Comparison of ENCODE assay signal across 8 cellular contexts in genomic region chr21:44454747-44455523, GRCh38. TPM values are rescaled to one million over a fixed set of nuclear protein-coding genes. Genes with fewer than 3 reads are reported as not detected.
DNase-seq lines count a peak whose midpoint lies in the region; ATAC-seq and TF ChIP-seq lines count a peak whose summit lies in the region.

Gene LRRC3 (plus strand): TSS chr21:44455510. CDS start chr21:44456645, 1,135 bp downstream.

- peak within 1 kb of the TSS; percentile 60 for H3K4me2 ChIP-seq in osteoblast (ENCODE audit: insufficient read depth, low read length)

- H3K4me3 ChIP-seq in CD4-positive, alpha-beta memory T cell (ENCODE audit: low read length in 2 of 2): peak within 1 kb of the TSS; percentile 11 to 55
- peak within 1 kb of the TSS; percentile 76 to 95 for H3K4me3 ChIP-seq in gastroesophageal sphincter
- peak within 1 kb of the TSS; percentile 62 for H3K4me3 ChIP-seq in osteoblast (ENCODE audit: insufficient read depth, low read length)
- H3K4me3 ChIP-seq in testis: peak within 1 kb of the TSS; percentile 69 to 72

- H3K27me3 ChIP-seq in CD4-positive, alpha-beta memory T cell (ENCODE audit: insufficient read depth, low read length): no peaks in the 10 kb centered on the region
- H3K27me3 ChIP-seq in gastroesophageal sphincter (peaks cover 7% of the 10 kb centered on the region), osteoblast (ENCODE audit: insufficient read depth, low read length) (no peaks in the 10 kb centered on the region), testis (no peaks in the 10 kb centered on the region)

- H3K4me1 ChIP-seq in CD4-positive, alpha-beta memory T cell (ENCODE audit: insufficient read depth, low read length): peaks cover 13% of the 10 kb centered on the region
- peaks cover 0 to 26% (median 6%) of the 10 kb centered on the region in 3 donors for H3K4me1 ChIP-seq in gastroesophageal sphincter
- no peaks in the 10 kb centered on the region for H3K4me1 ChIP-seq in osteoblast (ENCODE audit: insufficient read depth, low read length)
- H3K4me1 ChIP-seq in testis: peaks cover 4% of the 10 kb centered on the region

- no peaks in the 10 kb centered on the region for H3K36me3 ChIP-seq in CD4-positive, alpha-beta memory T cell (ENCODE audit: insufficient read depth, low read length)
- H3K36me3 ChIP-seq in gastroesophageal sphincter (peaks cover 0 to 28% of the 10 kb centered on the region in 2 donors), osteoblast (ENCODE audit: insufficient read depth, low read length) (no peaks in the 10 kb centered on the region), testis (ENCODE audit: low read depth, missing control alignments) (no peaks in the 10 kb centered on the region)

- H3K9me3 ChIP-seq in CD4-positive, alpha-beta memory T cell (ENCODE audit: control insufficient read depth in 1 of 2, low read length in 2 of 2): no peaks in the 10 kb centered on the region
- H3K9me3 ChIP-seq in gastroesophageal sphincter (peaks cover 0 to 20% (median 0%) of the 10 kb centered on the region in 3 donors), osteoblast (ENCODE audit: low read depth, low read length) (no peaks in the 10 kb centered on the region), testis (no peaks in the 10 kb centered on the region)

- H3K27me3 Mint-ChIP-seq in CD4-positive, alpha-beta memory T cell: peaks cover 2% of the 10 kb centered on the region in 2 donors

- intact Hi-C loops in CD4-positive, alpha-beta memory T cell (cut with micrococcal nuclease): loop anchor here (1.0 kb wide), 1 partner anchor 116 kb away; the partner anchor contains the start of gene CFAP410
- intact Hi-C loops in testis (cut with DNase I; ENCODE audit: low total_unique reads): no loop called here

- no peak within 1 kb of the TSS for H2AFZ ChIP-seq in osteoblast (ENCODE audit: low read length)

- H4K20me1 ChIP-seq in osteoblast (ENCODE audit: insufficient read depth, low read length): no peaks in the 10 kb centered on the region

- peak; percentile 41 for ATAC-seq in HG03039 (IDR thresholded peaks at IDR 0.05; ENCODE audit: unreplicated experiment)
- ATAC-seq in gastroesophageal sphincter: peak; percentile 83

- H3K4me3 Mint-ChIP-seq in CD4-positive, alpha-beta memory T cell: peak within 1 kb of the TSS; percentile 73 to 86 (median 78)

- peaks cover 0 to 18% (median 7%) of the 10 kb centered on the region in 4 donors for H3K4me1 Mint-ChIP-seq in CD4-positive, alpha-beta memory T cell

- no peak within 1 kb of the TSS for H3K27ac ChIP-seq in CD4-positive, alpha-beta memory T cell (ENCODE audit: low read depth, low read length)
- H3K27ac ChIP-seq in gastroesophageal sphincter: peak within 1 kb of the TSS in 3 of 4 donors; percentile 60 to 76 (median 68)
- no peak within 1 kb of the TSS for H3K27ac ChIP-seq in osteoblast (ENCODE audit: low read depth, low read length)
- peak within 1 kb of the TSS in 1 of 2 donors; percentile 45 for H3K27ac ChIP-seq in testis

- H3K9me3 Mint-ChIP-seq in CD4-positive, alpha-beta memory T cell: peaks cover 0 to 19% (median 1%) of the 10 kb centered on the region in 8 donors

- TF ChIP-seq CTCF in gastroesophageal sphincter (IDR thresholded peaks at IDR 0.05) (no peak), osteoblast (IDR thresholded peaks at IDR 0.05; ENCODE audit: extremely low read depth, low read depth, low read length) (no peak), testis (IDR thresholded peaks at IDR 0.05) (no peak)

- CTCF ChIA-PET in CD4-positive, alpha-beta memory T cell (lab: Charles Lee; ENCODE audit: partially characterized antibody): no interaction called here

- no peaks in the 10 kb centered on the region for H3K79me2 ChIP-seq in osteoblast (ENCODE audit: insufficient read depth, low read length)

- 8 to 15% methylated on average over 6 to 10 of the region's 45 CpGs for WGBS in gastroesophageal sphincter (ENCODE audit: low coverage in 1 of 2), 2 donors
- 3 to 6% methylated on average over 7 to 41 of the region's 45 CpGs for WGBS in testis, 2 donors

- no peaks in the 10 kb centered on the region for H3K36me3 Mint-ChIP-seq in CD4-positive, alpha-beta memory T cell

- TF ChIP-seq POLR2A in gastroesophageal sphincter (IDR thresholded peaks at IDR 0.05) (no peak), testis (IDR thresholded peaks at IDR 0.05) (no peak)

- peak within 1 kb of the TSS; percentile 4 to 88 (median 53) for H3K27ac Mint-ChIP-seq in CD4-positive, alpha-beta memory T cell

- peak; percentile 71 to 85 (median 80) for DNase-seq in CD4-positive, alpha-beta memory T cell
- DNase-seq in OCI-M2 (lab: John Stamatoyannopoulos, UW; ENCODE audit: unreplicated experiment): peak; percentile 90
- peak; percentile 92 for DNase-seq in activated effector memory CD4-positive, alpha-beta T cell treated with anti-CD3 and anti-CD28 coated beads, Interleukin-2, amount 50 U/mL, for 16 hours
- DNase-seq in osteoblast (ENCODE audit: insufficient read length, low spot score, missing footprints): peak; percentile 95
- DNase-seq in testis: peak; percentile 94
- DNase-seq in globus pallidus (ENCODE audit: low spot score): no peak

- no peak for TF ChIP-seq EP300 in gastroesophageal sphincter (IDR thresholded peaks at IDR 0.05)

- POLR2A ChIA-PET in CD4-positive, alpha-beta memory T cell (lab: Charles Lee; ENCODE audit: partially characterized antibody): interaction anchor here (1.2 kb wide), 1 partner anchor 116 kb away, joined by 3 read pairs; the partner anchor contains the start of gene CFAP410

RNA-seq across cellular contexts. Expression of gene LRRC3, which starts in this region (rescaled TPM):
- total RNA-seq in CD4-positive, alpha-beta memory T cell: 1 to 10 TPM; 1.4 to 1.5 TPM
- under 1 TPM; 0.11 to 0.61 TPM for polyA plus RNA-seq in CD4-positive, alpha-beta memory T cell
- 1 to 10 TPM; 2.7 to 8.3 (median 6.7) TPM for total RNA-seq in gastroesophageal sphincter
- 0.72 and 0.88 TPM in 2 replicates for total RNA-seq in osteoblast
- total RNA-seq in testis: 10 to 100 TPM in 1 of 2 donors, 1 to 10 TPM in 1; 8.3 to 11.8 TPM
- 4.9 TPM for polyA plus RNA-seq in testis (ENCODE audit: insufficient read depth, low read depth, low replicate concordance)

Comparison
In these comparisons a context has a peak if more than half of its experiments do, and no peak if none do; other contexts are left out.
1. Peak in DNase-seq, H3K4me3 ChIP-seq and H3K4me2 ChIP-seq in osteoblast; RNA of the gene not detected or under 1 TPM.
2. H3K27ac ChIP-seq: peak in gastroesophageal sphincter (3 of 4); none in CD4-positive, alpha-beta memory T cell (single experiment) and osteoblast (single experiment).
3. H3K4me3 ChIP-seq: peak in every context shown above with its lines; median percentile 86 in gastroesophageal sphincter; 70 in testis; 62 in osteoblast; 33 in CD4-positive, alpha-beta memory T cell.